ENCODE assay signal across 1 cellular context in genomic region chr11:74398244-74399159, GRCh38.
TF ChIP-seq lines count a peak whose summit lies in the region.

Gene PGM2L1, minus strand, starts transcription at chr11:74398433. Its CDS starts 272 bp downstream, at chr11:74398161.

TF ChIP-seq in IMR-90, 13 proteins besides CTCF, POLR2A, EP300 and RAD21 (continued from another document):
- TF ChIP-seq NFE2L2 (IDR thresholded peaks at IDR 0.05; ENCODE audit: low read depth, low read length), result no peak
TF ChIP-seq in IMR-90: peak in this region for 6.
